ENCODE assay signal across 1 cellular context in genomic region chr3:193910886-193911738, GRCh38.
TF ChIP-seq lines count a peak whose summit lies in the region.

No MANE protein-coding gene starts in this region.

TF ChIP-seq in K562, 482 proteins besides CTCF, POLR2A, EP300 and RAD21 (continued from another document):
- TF ChIP-seq TAF9B (IDR thresholded peaks at IDR 0.05; ENCODE audit: partially characterized antibody) (peak; percentile 57), ZBTB34 (CRISPR knock-in tag; IDR thresholded peaks at IDR 0.05) (no peak), CEBPG (CRISPR knock-in tag; IDR thresholded peaks at IDR 0.05) (no peak), CEBPG (tag; conservative IDR thresholded peaks at IDR 0.05 in 1 of 2, IDR thresholded peaks at IDR 0.05 in 1 of 2) (peak in 1 of 2 experiments; percentile 46; a peak in 2 of 4 replicates), MAFK (IDR thresholded peaks at IDR 0.05; ENCODE audit: low read length) (peak; percentile 16; the same call in 1 of the 2 replicates), SMAD1 (IDR thresholded peaks at IDR 0.05; ENCODE audit: low read depth, low read length, partially characterized antibody) (peak; percentile 69), ZNF395 (CRISPR knock-in tag; IDR thresholded peaks at IDR 0.05) (peak; percentile 54; the same call in 1 of the 2 replicates), GATAD2B (IDR thresholded peaks at IDR 0.05; ENCODE audit: borderline replicate concordance) (peak; percentile 78)
